ENCODE assay signal across 35 cellular contexts in the genomic region with DNA sequence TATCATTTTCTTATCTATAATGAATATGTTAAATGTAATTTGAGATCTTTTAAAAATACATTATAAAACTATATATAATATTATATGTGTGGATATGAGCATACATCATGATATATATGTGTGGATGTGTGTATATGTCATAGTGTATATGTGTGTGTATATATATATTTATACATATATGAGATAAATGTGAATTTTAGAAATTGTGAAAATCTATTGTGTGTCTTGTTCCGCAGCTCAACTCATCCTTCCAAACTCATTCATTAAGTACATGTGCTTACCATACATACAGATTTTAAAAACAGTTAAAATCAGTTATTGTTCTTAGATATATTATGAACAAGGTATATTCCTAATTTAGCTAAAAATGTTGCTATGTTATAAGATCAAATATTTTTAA.
"Had no signal": no experiment of that assay in that cellular context is flagged by ENCODE, and none has a peak within 500 bp of the region (broad histone marks: within the 10 kb centered on the region; RNA-seq: fewer than 3 reads in every experiment).

No MANE protein-coding gene starts in this region.

- H3K36me3 ChIP-seq: MG63 had no signal

- H3K4me3 ChIP-seq: MG63 had no signal

- H3K9me3 ChIP-seq: MG63 had no signal

- H3K27me3 ChIP-seq: MG63 had no signal

- DNase-seq: Karpas-422, Kasumi-1, MG63, MM.1S, MV-4-11, NCI-H1048, NCI-H1092, NCI-H1092 treated with DMSO at 0.1 percent for 48 hours, NCI-H1105, NCI-H1105 treated with DMSO at 0.1 percent for 48 hours, NCI-H1417, NCI-H1417 treated with DMSO at 0.1 percent for 48 hours, NCI-H1436, NCI-H1436 treated with DMSO at 0.1 percent for 48 hours, NCI-H146, NCI-H1694, NCI-H1694 treated with DMSO at 0.1 percent for 48 hours, NCI-H187, NCI-H187 treated with DMSO at 0.1 percent for 48 hours, NCI-H1930, NCI-H2029, NCI-H2029 treated with DMSO at 0.1 percent for 48 hours, NCI-H2081, NCI-H2081 treated with DMSO at 0.1 percent for 48 hours, NCI-H2107, NCI-H2171, NCI-H2171 treated with DMSO at 0.1 percent for 48 hours, NCI-H2227 treated with DMSO at 0.1 percent for 48 hours, NCI-H226, NCI-H345, NCI-H446, NCI-H446 treated with DMSO at 0.1 percent for 48 hours, NCI-H510A, NCI-H510A treated with DMSO at 0.1 percent for 48 hours, NCI-H524 had no signal
